ENCODE assay signal across 8 cellular contexts in genomic region chr12:113152196-113152834, GRCh38. TPM values are rescaled to one million over a fixed set of nuclear protein-coding genes. Genes with fewer than 3 reads are reported as not detected.
DNase-seq lines count a peak whose midpoint lies in the region; ATAC-seq, FAIRE-seq and TF ChIP-seq lines count a peak whose summit lies in the region.

No MANE protein-coding gene starts in this region.

- H4K20me1 ChIP-seq in keratinocyte (ENCODE audit: control insufficient read depth, extremely low read depth, insufficient read depth, low read length): no peaks in the 10 kb centered on the region

- H3K9me3 ChIP-seq in cardiac muscle cell (ENCODE audit: low read depth) (no peaks in the 10 kb centered on the region), keratinocyte (ENCODE audit: control insufficient read depth, low read depth, low read length) (no peaks in the 10 kb centered on the region)

- no peak for ATAC-seq in activated CD8-positive, alpha-beta T cell treated with anti-CD3 and anti-CD28 coated beads, Interleukin-2, amount 10 ng/mL, durations not matched to agents 7 days and 5 days
- ATAC-seq in HG03521 (IDR thresholded peaks at IDR 0.05; ENCODE audit: unreplicated experiment) (no peak), GM21423 (IDR thresholded peaks at IDR 0.05; ENCODE audit: unreplicated experiment) (no peak), GM21737 (IDR thresholded peaks at IDR 0.05; ENCODE audit: unreplicated experiment) (no peak)

- H2AFZ ChIP-seq in keratinocyte (ENCODE audit: control insufficient read depth, low read length): no peak overlapping the region

- H3K27me3 Mint-ChIP-seq in activated CD8-positive, alpha-beta T cell treated with anti-CD3 and anti-CD28 coated beads, Interleukin-2, amount 10 ng/mL, durations not matched to agents 7 days and 5 days (ENCODE audit: low read depth): peaks cover 23% of the 10 kb centered on the region
- peaks cover 46% of the 10 kb centered on the region for H3K27me3 Mint-ChIP-seq in type B pancreatic cell

- no peak overlapping the region for H3K9ac ChIP-seq in keratinocyte (ENCODE audit: control insufficient read depth, extremely low read depth, insufficient read depth, low read length)

- H3K4me3 ChIP-seq in cardiac muscle cell (peak overlapping the region; percentile 28), keratinocyte (ENCODE audit: control insufficient read depth in 2 of 3, extremely low read depth in 1 of 3, insufficient read depth in 2 of 3, low read depth in 1 of 3, low read length in 3 of 3) (peak overlapping the region in 2 of 3 experiments; percentile 51 to 57)

- H3K27me3 ChIP-seq in cardiac muscle cell (peaks cover 59% of the 10 kb centered on the region), keratinocyte (ENCODE audit: control insufficient read depth, extremely low read depth, insufficient read depth, low read length) (peaks cover 17% of the 10 kb centered on the region)

- no peak for TF ChIP-seq CTCF in cardiac muscle cell (IDR thresholded peaks at IDR 0.05; ENCODE audit: low read depth, low read length)
- TF ChIP-seq CTCF in keratinocyte (optimal IDR thresholded peaks at IDR 0.05 in 1 of 3, IDR thresholded peaks at IDR 0.05 in 1 of 3, conservative IDR thresholded peaks at IDR 0.05 in 1 of 3; ENCODE audit: extremely low read depth in 1 of 3, insufficient read depth in 2 of 3, low read length in 3 of 3): no peak
- no peak for TF ChIP-seq CTCF in type B pancreatic cell (conservative IDR thresholded peaks at IDR 0.05)

- peak overlapping the region; percentile 61 for H3K27ac Mint-ChIP-seq in activated CD8-positive, alpha-beta T cell treated with anti-CD3 and anti-CD28 coated beads, Interleukin-2, amount 10 ng/mL, durations not matched to agents 7 days and 5 days
- H3K27ac Mint-ChIP-seq in type B pancreatic cell: peak overlapping the region; percentile 25

- H3K9me1 ChIP-seq in keratinocyte (ENCODE audit: control insufficient read depth, extremely low read depth, insufficient read depth, low read length): no peaks in the 10 kb centered on the region

- H3K4me3 Mint-ChIP-seq in activated CD8-positive, alpha-beta T cell treated with anti-CD3 and anti-CD28 coated beads, Interleukin-2, amount 10 ng/mL, durations not matched to agents 7 days and 5 days: peak overlapping the region; percentile 72
- H3K4me3 Mint-ChIP-seq in type B pancreatic cell: peak overlapping the region; percentile 70

- CTCF ChIA-PET in activated CD8-positive, alpha-beta T cell treated with anti-CD3 and anti-CD28 coated beads, Interleukin-2, amount 10 ng/mL, durations not matched to agents 7 days and 5 days (lab: Charles Lee): interaction anchor here (0.9 to 4.5 kb wide), 13 partner anchors 13 to 246 kb away, joined by 3 to 27 read pairs (median 7); partner anchors contain the start of genes OAS1 and RASAL1

- dilution Hi-C loops in keratinocyte (cut with MboI; ENCODE audit: extremely low pct_ligation_motif_present, low sequenced_read_pairs): loop anchor here (25.0 kb wide), 1 partner anchor 90 kb away; the partner anchor contains the start of gene DTX1

- peak overlapping the region; percentile 87 for H3K4me2 ChIP-seq in keratinocyte (ENCODE audit: control insufficient read depth, extremely low read depth, insufficient read depth, low read depth, low read length)

- H3K27ac ChIP-seq in cardiac muscle cell (no peak overlapping the region), keratinocyte (ENCODE audit: control insufficient read depth, insufficient read depth, low read length) (no peak overlapping the region)

- no peaks in the 10 kb centered on the region for H3K9me3 Mint-ChIP-seq in activated CD8-positive, alpha-beta T cell treated with anti-CD3 and anti-CD28 coated beads, Interleukin-2, amount 10 ng/mL, durations not matched to agents 7 days and 5 days (ENCODE audit: insufficient read depth)
- H3K9me3 Mint-ChIP-seq in type B pancreatic cell: no peaks in the 10 kb centered on the region

- H3K36me3 Mint-ChIP-seq in activated CD8-positive, alpha-beta T cell treated with anti-CD3 and anti-CD28 coated beads, Interleukin-2, amount 10 ng/mL, durations not matched to agents 7 days and 5 days (ENCODE audit: low read depth): peaks cover 5% of the 10 kb centered on the region
- H3K36me3 Mint-ChIP-seq in type B pancreatic cell: peaks cover 6% of the 10 kb centered on the region

- no peaks in the 10 kb centered on the region for H3K79me2 ChIP-seq in keratinocyte (ENCODE audit: control insufficient read depth, insufficient read depth, low read length)

- DNase-seq in cardiac muscle cell (ENCODE audit: low read depth in 1 of 2, low spot score in 1 of 2) (no peak), cardiac septum (ENCODE audit: low spot score) (no peak), keratinocyte (ENCODE audit: low read depth, low spot score) (no peak), type B pancreatic cell (ENCODE audit: extremely low spot score, unreplicated experiment) (no peak)
- no peak for DNase-seq in activated CD8-positive, alpha-beta T cell treated with anti-CD3 and anti-CD28 coated beads, Interleukin-2, amount 10 ng/mL, durations not matched to agents 7 days and 5 days

- intact Hi-C loops in cardiac septum (cut with DNase I): loop anchor here (2.0 kb wide), 1 partner anchor 104 kb away; no protein-coding TSS in a partner anchor

- H3K4me1 ChIP-seq in cardiac muscle cell (ENCODE audit: low read depth): no peaks in the 10 kb centered on the region
- H3K4me1 ChIP-seq in keratinocyte (ENCODE audit: control insufficient read depth, extremely low read depth, insufficient read depth, low read length): peaks cover 18% of the 10 kb centered on the region

- no peak for FAIRE-seq in keratinocyte (lab: Jason Lieb, UNC)

- H3K36me3 ChIP-seq in cardiac muscle cell (no peaks in the 10 kb centered on the region), keratinocyte (ENCODE audit: control insufficient read depth in 2 of 2, extremely low read depth in 1 of 2, insufficient read depth in 2 of 2, low read length in 2 of 2) (no peaks in the 10 kb centered on the region)

- H3K4me1 Mint-ChIP-seq in activated CD8-positive, alpha-beta T cell treated with anti-CD3 and anti-CD28 coated beads, Interleukin-2, amount 10 ng/mL, durations not matched to agents 7 days and 5 days (ENCODE audit: low read depth): peaks cover 31% of the 10 kb centered on the region
- peaks cover 21% of the 10 kb centered on the region for H3K4me1 Mint-ChIP-seq in type B pancreatic cell (ENCODE audit: unreplicated experiment)

- POLR2A ChIA-PET in activated CD8-positive, alpha-beta T cell treated with anti-CD3 and anti-CD28 coated beads, Interleukin-2, amount 10 ng/mL, durations not matched to agents 7 days and 5 days (lab: Charles Lee): interaction anchor here (0.6 to 1.5 kb wide), 5 partner anchors 14 to 267 kb away, joined by 3 to 6 read pairs (median 4); partner anchors contain the start of genes DDX54 and RITA1

RNA-seq across cellular contexts. Expression of gene CFAP73, which starts 2.8 kb away (rescaled TPM):
- total RNA-seq in cardiac muscle cell: not detected in 2 replicates
- polyA plus RNA-seq in cardiac muscle cell: not detected in 2 replicates
- total RNA-seq in cardiac septum: not detected
- total RNA-seq in activated CD8-positive, alpha-beta T cell treated with anti-CD3 and anti-CD28 coated beads, Interleukin-2, amount 10 ng/mL, durations not matched to agents 7 days and 5 days: under 1 TPM; 0.23 to 0.34 TPM
- polyA plus RNA-seq in keratinocyte: not detected in 3 replicates
- polyA plus RNA-seq in keratinocyte (2011; ENCODE audit: low read depth): not detected
- not detected in 2 replicates for polyA plus RNA-seq in keratinocyte (2011; cell fraction: cytosol; rRNA removed)
- polyA plus RNA-seq in keratinocyte (2011; cell fraction: nucleus; rRNA removed): not detected in 2 replicates
- polyA plus RNA-seq in keratinocyte (2012; ENCODE audit: low replicate concordance): not detected in 2 replicates
- not detected in 3 replicates for polyA minus RNA-seq in keratinocyte
- not detected for polyA minus RNA-seq in keratinocyte (2011; cell fraction: cytosol; rRNA and poly(A)+ RNA removed)
- not detected in 2 replicates for polyA minus RNA-seq in keratinocyte (2011; cell fraction: nucleus; rRNA and poly(A)+ RNA removed)
- total RNA-seq in type B pancreatic cell (ENCODE audit: low replicate concordance): 0.27 and 0.81 TPM in 2 replicates

RNA-seq across cellular contexts. Expression of gene RASAL1, which starts 16.8 kb away (rescaled TPM):
- total RNA-seq in cardiac muscle cell (0.32 and 0.33 TPM in 2 replicates), cardiac septum (not detected), type B pancreatic cell (ENCODE audit: low replicate concordance) (0.58 and 2.7 TPM in 2 replicates)
- polyA plus RNA-seq in cardiac muscle cell (0.24 TPM in 1 of 2 replicates, not detected in the other), keratinocyte (0.05 to 0.17 TPM (median 0.06 TPM) in 3 replicates)
- total RNA-seq in activated CD8-positive, alpha-beta T cell treated with anti-CD3 and anti-CD28 coated beads, Interleukin-2, amount 10 ng/mL, durations not matched to agents 7 days and 5 days: under 1 TPM; 0.26 to 0.47 TPM
- polyA plus RNA-seq in keratinocyte (2011; ENCODE audit: low read depth): 3.0 TPM
- polyA plus RNA-seq in keratinocyte (2011; cell fraction: cytosol; rRNA removed): 0.06 and 0.13 TPM in 2 replicates
- polyA plus RNA-seq in keratinocyte (2011; cell fraction: nucleus; rRNA removed): 0.28 and 0.62 TPM in 2 replicates
- polyA plus RNA-seq in keratinocyte (2012; ENCODE audit: low replicate concordance): 0.05 and 4.5 TPM in 2 replicates
- polyA minus RNA-seq in keratinocyte: 0.10 to 0.33 TPM in 2 of 3 replicates, not detected in the other
- polyA minus RNA-seq in keratinocyte (2011; cell fraction: cytosol; rRNA and poly(A)+ RNA removed): not detected
- 0.31 and 0.84 TPM in 2 replicates for polyA minus RNA-seq in keratinocyte (2011; cell fraction: nucleus; rRNA and poly(A)+ RNA removed)

RNA-seq across cellular contexts. Expression of gene DDX54, which starts 33.0 kb away (rescaled TPM):
- 72.6 and 148 TPM in 2 replicates for total RNA-seq in cardiac muscle cell
- 49.2 and 59.7 TPM in 2 replicates for polyA plus RNA-seq in cardiac muscle cell
- 35.5 TPM for total RNA-seq in cardiac septum
- 10 to 100 TPM; 79.4 to 82.0 TPM for total RNA-seq in activated CD8-positive, alpha-beta T cell treated with anti-CD3 and anti-CD28 coated beads, Interleukin-2, amount 10 ng/mL, durations not matched to agents 7 days and 5 days
- 42.1 to 47.3 TPM (median 44.6 TPM) in 3 replicates for polyA plus RNA-seq in keratinocyte
- polyA plus RNA-seq in keratinocyte (2011; ENCODE audit: low read depth): 140 TPM
- 27.7 and 54.7 TPM in 2 replicates for polyA plus RNA-seq in keratinocyte (2011; cell fraction: cytosol; rRNA removed)
- polyA plus RNA-seq in keratinocyte (2011; cell fraction: nucleus; rRNA removed): 61.3 and 74.7 TPM in 2 replicates
- 28.7 and 46.8 TPM in 2 replicates for polyA plus RNA-seq in keratinocyte (2012; ENCODE audit: low replicate concordance)
- 38.0 to 74.1 TPM (median 38.7 TPM) in 3 replicates for polyA minus RNA-seq in keratinocyte
- polyA minus RNA-seq in keratinocyte (2011; cell fraction: cytosol; rRNA and poly(A)+ RNA removed): 35.7 TPM
- 22.9 and 31.4 TPM in 2 replicates for polyA minus RNA-seq in keratinocyte (2011; cell fraction: nucleus; rRNA and poly(A)+ RNA removed)
- total RNA-seq in type B pancreatic cell (ENCODE audit: low replicate concordance): 53.9 and 66.1 TPM in 2 replicates

RNA-seq across cellular contexts. Expression of gene RITA1, which starts 33.2 kb away (rescaled TPM):
- 40.7 and 44.4 TPM in 2 replicates for total RNA-seq in cardiac muscle cell
- 36.1 and 39.7 TPM in 2 replicates for polyA plus RNA-seq in cardiac muscle cell
- total RNA-seq in cardiac septum: 11.0 TPM
- total RNA-seq in activated CD8-positive, alpha-beta T cell treated with anti-CD3 and anti-CD28 coated beads, Interleukin-2, amount 10 ng/mL, durations not matched to agents 7 days and 5 days: 10 to 100 TPM; 21.0 to 22.6 TPM
- 11.8 to 14.5 TPM (median 14.5 TPM) in 3 replicates for polyA plus RNA-seq in keratinocyte
- polyA plus RNA-seq in keratinocyte (2011; ENCODE audit: low read depth): 3.5 TPM
- polyA plus RNA-seq in keratinocyte (2011; cell fraction: cytosol; rRNA removed): 10.5 and 16.6 TPM in 2 replicates
- polyA plus RNA-seq in keratinocyte (2011; cell fraction: nucleus; rRNA removed): 5.8 and 7.6 TPM in 2 replicates
- polyA plus RNA-seq in keratinocyte (2012; ENCODE audit: low replicate concordance): 9.1 and 16.3 TPM in 2 replicates
- polyA minus RNA-seq in keratinocyte: 8.0 to 9.3 TPM (median 8.6 TPM) in 3 replicates
- polyA minus RNA-seq in keratinocyte (2011; cell fraction: cytosol; rRNA and poly(A)+ RNA removed): 20.1 TPM
- polyA minus RNA-seq in keratinocyte (2011; cell fraction: nucleus; rRNA and poly(A)+ RNA removed): 4.2 and 4.8 TPM in 2 replicates
- 19.0 and 21.7 TPM in 2 replicates for total RNA-seq in type B pancreatic cell (ENCODE audit: low replicate concordance)
